ENCODE assay signal across 1 cellular context in genomic region chr3:8136553-8136952, GRCh38.
TF ChIP-seq lines count a peak whose summit lies in the region.

No MANE protein-coding gene starts in this region.

TF ChIP-seq in GM12878, 131 proteins besides CTCF, POLR2A, EP300 and RAD21:
- TF ChIP-seq, protein P1, sequence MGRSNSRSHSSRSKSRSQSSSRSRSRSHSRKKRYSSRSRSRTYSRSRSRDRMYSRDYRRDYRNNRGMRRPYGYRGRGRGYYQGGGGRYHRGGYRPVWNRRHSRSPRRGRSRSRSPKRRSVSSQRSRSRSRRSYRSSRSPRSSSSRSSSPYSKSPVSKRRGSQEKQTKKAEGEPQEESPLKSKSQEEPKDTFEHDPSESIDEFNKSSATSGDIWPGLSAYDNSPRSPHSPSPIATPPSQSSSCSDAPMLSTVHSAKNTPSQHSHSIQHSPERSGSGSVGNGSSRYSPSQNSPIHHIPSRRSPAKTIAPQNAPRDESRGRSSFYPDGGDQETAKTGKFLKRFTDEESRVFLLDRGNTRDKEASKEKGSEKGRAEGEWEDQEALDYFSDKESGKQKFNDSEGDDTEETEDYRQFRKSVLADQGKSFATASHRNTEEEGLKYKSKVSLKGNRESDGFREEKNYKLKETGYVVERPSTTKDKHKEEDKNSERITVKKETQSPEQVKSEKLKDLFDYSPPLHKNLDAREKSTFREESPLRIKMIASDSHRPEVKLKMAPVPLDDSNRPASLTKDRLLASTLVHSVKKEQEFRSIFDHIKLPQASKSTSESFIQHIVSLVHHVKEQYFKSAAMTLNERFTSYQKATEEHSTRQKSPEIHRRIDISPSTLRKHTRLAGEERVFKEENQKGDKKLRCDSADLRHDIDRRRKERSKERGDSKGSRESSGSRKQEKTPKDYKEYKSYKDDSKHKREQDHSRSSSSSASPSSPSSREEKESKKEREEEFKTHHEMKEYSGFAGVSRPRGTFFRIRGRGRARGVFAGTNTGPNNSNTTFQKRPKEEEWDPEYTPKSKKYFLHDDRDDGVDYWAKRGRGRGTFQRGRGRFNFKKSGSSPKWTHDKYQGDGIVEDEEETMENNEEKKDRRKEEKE (IDR thresholded peaks at IDR 0.05): no peak
- TF ChIP-seq ZNF274 (IDR thresholded peaks at IDR 0.05; ENCODE audit: insufficient read depth, insufficient read length) (no peak), SRF (IDR thresholded peaks at IDR 0.05; ENCODE audit: low read depth in 2 of 2, low read length in 2 of 2) (no peak), ZSCAN29 (IDR thresholded peaks at IDR 0.05) (no peak), NFYA (IDR thresholded peaks at IDR 0.05; ENCODE audit: borderline replicate concordance, low read depth, low read length) (no peak), FOXK2 (IDR thresholded peaks at IDR 0.05) (no peak), PAX8 (IDR thresholded peaks at IDR 0.05) (no peak), CREB1 (IDR thresholded peaks at IDR 0.05; ENCODE audit: low read depth) (no peak), ZNF24 (IDR thresholded peaks at IDR 0.05) (no peak), ZNF207 (IDR thresholded peaks at IDR 0.05; ENCODE audit: borderline replicate concordance) (no peak), HSF1 (IDR thresholded peaks at IDR 0.05; ENCODE audit: low read depth, low read length) (no peak), RFX5 (IDR thresholded peaks at IDR 0.05; ENCODE audit: low read depth, low read length) (no peak), PAX5 (IDR thresholded peaks at IDR 0.05; ENCODE audit: borderline replicate concordance, low read depth, low read length) (no peak), SIX5 (IDR thresholded peaks at IDR 0.05; ENCODE audit: low read depth, low read length, severe bottlenecking) (no peak), RBBP5 (conservative IDR thresholded peaks at IDR 0.05) (no peak)
- TF ChIP-seq, protein P2, sequence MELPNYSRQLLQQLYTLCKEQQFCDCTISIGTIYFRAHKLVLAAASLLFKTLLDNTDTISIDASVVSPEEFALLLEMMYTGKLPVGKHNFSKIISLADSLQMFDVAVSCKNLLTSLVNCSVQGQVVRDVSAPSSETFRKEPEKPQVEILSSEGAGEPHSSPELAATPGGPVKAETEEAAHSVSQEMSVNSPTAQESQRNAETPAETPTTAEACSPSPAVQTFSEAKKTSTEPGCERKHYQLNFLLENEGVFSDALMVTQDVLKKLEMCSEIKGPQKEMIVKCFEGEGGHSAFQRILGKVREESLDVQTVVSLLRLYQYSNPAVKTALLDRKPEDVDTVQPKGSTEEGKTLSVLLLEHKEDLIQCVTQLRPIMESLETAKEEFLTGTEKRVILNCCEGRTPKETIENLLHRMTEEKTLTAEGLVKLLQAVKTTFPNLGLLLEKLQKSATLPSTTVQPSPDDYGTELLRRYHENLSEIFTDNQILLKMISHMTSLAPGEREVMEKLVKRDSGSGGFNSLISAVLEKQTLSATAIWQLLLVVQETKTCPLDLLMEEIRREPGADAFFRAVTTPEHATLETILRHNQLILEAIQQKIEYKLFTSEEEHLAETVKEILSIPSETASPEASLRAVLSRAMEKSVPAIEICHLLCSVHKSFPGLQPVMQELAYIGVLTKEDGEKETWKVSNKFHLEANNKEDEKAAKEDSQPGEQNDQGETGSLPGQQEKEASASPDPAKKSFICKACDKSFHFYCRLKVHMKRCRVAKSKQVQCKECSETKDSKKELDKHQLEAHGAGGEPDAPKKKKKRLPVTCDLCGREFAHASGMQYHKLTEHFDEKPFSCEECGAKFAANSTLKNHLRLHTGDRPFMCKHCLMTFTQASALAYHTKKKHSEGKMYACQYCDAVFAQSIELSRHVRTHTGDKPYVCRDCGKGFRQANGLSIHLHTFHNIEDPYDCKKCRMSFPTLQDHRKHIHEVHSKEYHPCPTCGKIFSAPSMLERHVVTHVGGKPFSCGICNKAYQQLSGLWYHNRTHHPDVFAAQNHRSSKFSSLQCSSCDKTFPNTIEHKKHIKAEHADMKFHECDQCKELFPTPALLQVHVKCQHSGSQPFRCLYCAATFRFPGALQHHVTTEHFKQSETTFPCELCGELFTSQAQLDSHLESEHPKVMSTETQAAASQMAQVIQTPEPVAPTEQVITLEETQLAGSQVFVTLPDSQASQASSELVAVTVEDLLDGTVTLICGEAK (IDR thresholded peaks at IDR 0.05; ENCODE audit: borderline replicate concordance): no peak
- TF ChIP-seq, protein P3, sequence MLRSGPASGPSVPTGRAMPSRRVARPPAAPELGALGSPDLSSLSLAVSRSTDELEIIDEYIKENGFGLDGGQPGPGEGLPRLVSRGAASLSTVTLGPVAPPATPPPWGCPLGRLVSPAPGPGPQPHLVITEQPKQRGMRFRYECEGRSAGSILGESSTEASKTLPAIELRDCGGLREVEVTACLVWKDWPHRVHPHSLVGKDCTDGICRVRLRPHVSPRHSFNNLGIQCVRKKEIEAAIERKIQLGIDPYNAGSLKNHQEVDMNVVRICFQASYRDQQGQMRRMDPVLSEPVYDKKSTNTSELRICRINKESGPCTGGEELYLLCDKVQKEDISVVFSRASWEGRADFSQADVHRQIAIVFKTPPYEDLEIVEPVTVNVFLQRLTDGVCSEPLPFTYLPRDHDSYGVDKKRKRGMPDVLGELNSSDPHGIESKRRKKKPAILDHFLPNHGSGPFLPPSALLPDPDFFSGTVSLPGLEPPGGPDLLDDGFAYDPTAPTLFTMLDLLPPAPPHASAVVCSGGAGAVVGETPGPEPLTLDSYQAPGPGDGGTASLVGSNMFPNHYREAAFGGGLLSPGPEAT (IDR thresholded peaks at IDR 0.05; ENCODE audit: low read depth): no peak
- TF ChIP-seq, protein P4, sequence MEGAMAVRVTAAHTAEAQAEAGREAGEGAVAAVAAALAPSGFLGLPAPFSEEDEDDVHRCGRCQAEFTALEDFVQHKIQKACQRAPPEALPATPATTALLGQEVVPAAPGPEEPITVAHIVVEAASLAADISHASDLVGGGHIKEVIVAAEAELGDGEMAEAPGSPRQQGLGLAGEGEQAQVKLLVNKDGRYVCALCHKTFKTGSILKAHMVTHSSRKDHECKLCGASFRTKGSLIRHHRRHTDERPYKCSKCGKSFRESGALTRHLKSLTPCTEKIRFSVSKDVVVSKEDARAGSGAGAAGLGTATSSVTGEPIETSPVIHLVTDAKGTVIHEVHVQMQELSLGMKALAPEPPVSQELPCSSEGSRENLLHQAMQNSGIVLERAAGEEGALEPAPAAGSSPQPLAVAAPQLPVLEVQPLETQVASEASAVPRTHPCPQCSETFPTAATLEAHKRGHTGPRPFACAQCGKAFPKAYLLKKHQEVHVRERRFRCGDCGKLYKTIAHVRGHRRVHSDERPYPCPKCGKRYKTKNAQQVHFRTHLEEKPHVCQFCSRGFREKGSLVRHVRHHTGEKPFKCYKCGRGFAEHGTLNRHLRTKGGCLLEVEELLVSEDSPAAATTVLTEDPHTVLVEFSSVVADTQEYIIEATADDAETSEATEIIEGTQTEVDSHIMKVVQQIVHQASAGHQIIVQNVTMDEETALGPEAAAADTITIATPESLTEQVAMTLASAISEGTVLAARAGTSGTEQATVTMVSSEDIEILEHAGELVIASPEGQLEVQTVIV (IDR thresholded peaks at IDR 0.05; ENCODE audit: borderline replicate concordance, partially characterized antibody): no peak
